In the genomic region with DNA sequence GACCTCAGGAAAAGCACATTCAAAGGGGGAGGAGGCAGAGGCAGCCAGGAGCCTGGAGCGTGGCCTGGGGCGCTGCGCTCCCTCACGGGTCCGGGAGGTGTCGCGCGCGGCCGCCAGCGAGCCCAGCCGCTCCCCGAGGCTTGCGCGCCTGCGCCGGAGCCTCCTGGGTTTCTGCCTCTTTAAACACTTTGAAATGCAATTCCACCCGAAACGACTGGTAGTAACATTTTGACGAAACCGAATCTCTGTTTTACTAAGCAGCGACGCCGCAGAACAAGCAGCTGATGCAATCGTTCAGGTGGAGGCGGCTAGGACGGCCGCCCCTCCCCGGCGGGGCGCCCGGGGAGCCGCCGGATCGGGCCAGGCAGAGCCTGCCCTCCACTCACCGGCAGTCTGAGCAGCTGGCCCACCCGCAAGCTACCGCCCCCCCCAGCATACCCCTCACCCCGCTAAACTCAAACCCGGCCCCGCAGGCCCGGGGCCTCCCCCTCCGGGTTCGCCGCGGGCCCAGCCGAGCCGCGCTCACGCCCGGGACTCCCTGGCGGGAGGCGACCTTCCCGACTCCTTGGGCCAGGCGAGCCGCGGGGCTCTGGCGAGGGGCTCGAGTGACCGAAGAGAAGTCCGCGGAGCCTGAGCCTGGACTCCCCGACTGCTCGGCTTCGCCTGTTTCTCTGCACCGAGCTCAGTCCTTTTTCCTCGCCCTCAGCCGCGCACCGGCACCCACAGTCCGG, we compare ENCODE assay signal across 7 cellular contexts. TPM values are rescaled to one million over a fixed set of nuclear protein-coding genes. Genes with fewer than 3 reads are reported as not detected.
A peak's percentile ranks its signal among the peaks of the same experiment; 100 is the strongest.
DNase-seq lines count a peak whose midpoint lies in the region; ATAC-seq and TF ChIP-seq lines count a peak whose summit lies in the region.

No MANE protein-coding gene starts in this region.

- intact Hi-C loops in lower leg skin (cut with DNase I; ENCODE audit: low total_unique reads), result loop anchor here (10.0 kb wide), 1 partner anchor 652 kb away; no protein-coding TSS in a partner anchor

- peak overlapping the region; percentile 45 for H3K4me3 ChIP-seq in lower leg skin (ENCODE audit: low read depth, poor library complexity, severe bottlenecking)

- WGBS in lower leg skin, 2 donors, result 0 to 1% methylated on average over 47 to 54 of the region's 71 CpGs

- ATAC-seq in GM18508 (IDR thresholded peaks at IDR 0.05; ENCODE audit: insufficient read depth, unreplicated experiment) (peak; percentile 89), HG02884 (IDR thresholded peaks at IDR 0.05; ENCODE audit: unreplicated experiment) (peak; percentile 94)

- DNase-seq in NCI-H2171 (lab: John Stamatoyannopoulos, UW) (peak; percentile 35), dermis microvascular lymphatic vessel endothelial cell (ENCODE audit: low read depth in 2 of 2) (peak; percentile 39 to 77), lower leg skin (ENCODE audit: low spot score in 2 of 2) (peak; percentile 62 to 94)
- peak; percentile 76 to 82 for DNase-seq in activated CD4-positive, alpha-beta T cell treated with anti-CD3 and anti-CD28 coated beads, Interleukin-2, amount 50 U/mL, for 24 hours (ENCODE audit: low read depth in 1 of 2, low spot score in 1 of 2)
- peak; percentile 75 to 81 for DNase-seq in stimulated activated CD4-positive, alpha-beta T cell treated with anti-CD3 and anti-CD28 coated beads, Interleukin-2, amount 100 ng/mL, for 48 hours

- TF ChIP-seq CTCF in lower leg skin (IDR thresholded peaks at IDR 0.05), result no peak

- no peak for TF ChIP-seq POLR2A in lower leg skin (IDR thresholded peaks at IDR 0.05)

RNA-seq across cellular contexts. Expression of a gene that starts 3.3 kb away (rescaled TPM):
- total RNA-seq in dermis microvascular lymphatic vessel endothelial cell, result under 0.01 TPM in 1 of 2 replicates, not detected in the other
- 1 to 10 TPM in 3 of 4 donors, under 1 TPM in 1; 0.84 to 1.3 (median 1.1) TPM for total RNA-seq in lower leg skin

Comparison
In these comparisons a context has a peak if more than half of its experiments do, and no peak if none do; other contexts are left out.
1. Peak in every context shown above with its lines: DNase-seq, ATAC-seq and H3K4me3 ChIP-seq.